Comparison of ENCODE assay signal across 18 cellular contexts in genomic region chr3:126415661-126416591, GRCh38. TPM values are rescaled to one million over a fixed set of nuclear protein-coding genes. Genes with fewer than 3 reads are reported as not detected.
DNase-seq lines count a peak whose midpoint lies in the region; ATAC-seq and TF ChIP-seq lines count a peak whose summit lies in the region.
"Had no signal": no experiment of that assay in that cellular context is flagged by ENCODE, and none has a peak within 500 bp of the region (broad histone marks: within the 10 kb centered on the region; RNA-seq: fewer than 3 reads in every experiment).

No MANE protein-coding gene starts in this region.

- H3K4me1 ChIP-seq in sigmoid colon: peaks cover 0 to 7% (median 3%) of the 10 kb centered on the region in 4 donors

- DNase-seq in DMS79 (lab: John Stamatoyannopoulos, UW): peak; percentile 3
- peak; percentile 12 for DNase-seq in DMS79 treated with DMSO at 0.1 percent for 48 hours (lab: John Stamatoyannopoulos, UW)
- peak; percentile 40 for DNase-seq in left lobe of liver (ENCODE audit: low spot score)
- DNase-seq in sigmoid colon: peak; percentile 56
- no peak for DNase-seq in NCI-H2171 treated with DMSO at 0.1 percent for 48 hours (lab: John Stamatoyannopoulos, UW)
- no peak for DNase-seq in HT-29 (ENCODE audit: low spot score)
- DNase-seq: GDM1, GM23248, KBM-7, MV-4-11, NCI-H1417, NCI-H2029 treated with DMSO at 0.1 percent for 48 hours, NCI-H510A treated with DMSO at 0.1 percent for 48 hours, NCI-H82, SHP77, SK-N-SH had no signal

- H3K9me3 ChIP-seq in sigmoid colon: no peaks in the 10 kb centered on the region
- H3K9me3 ChIP-seq: SK-N-SH had no signal

- no peaks in the 10 kb centered on the region for H3K36me3 ChIP-seq in sigmoid colon

- H3K27me3 ChIP-seq in sigmoid colon: peaks cover 8 to 59% (median 39%) of the 10 kb centered on the region in 3 donors

- WGBS in sigmoid colon, 2 donors: 43 to 57% methylated on average over 61 of the region's 61 CpGs

- H3K27ac ChIP-seq in sigmoid colon: no peak overlapping the region
- H3K27ac ChIP-seq: GM23248 had no signal

- no peak for ATAC-seq in left lobe of liver
- no peak for ATAC-seq in HG02588 (IDR thresholded peaks at IDR 0.05; ENCODE audit: unreplicated experiment)
- ATAC-seq: GM12878 had no signal

- no peak overlapping the region for H3K4me3 ChIP-seq in sigmoid colon
- H3K4me3 ChIP-seq: GM12878, GM23248 had no signal

- TF ChIP-seq EP300 in sigmoid colon (IDR thresholded peaks at IDR 0.05): no peak

- no peak for TF ChIP-seq POLR2A in sigmoid colon (IDR thresholded peaks at IDR 0.05)

- TF ChIP-seq CTCF in sigmoid colon (IDR thresholded peaks at IDR 0.05): no peak

- intact Hi-C loops in sigmoid colon (cut with DNase I): no loop called here

RNA-seq across cellular contexts. Expression of gene CFAP100, which starts 21.2 kb away (rescaled TPM):
- not detected for total RNA-seq in left lobe of liver
- not detected for total RNA-seq in sigmoid colon
- not detected for polyA plus RNA-seq in sigmoid colon
- total RNA-seq in HT-29 (2014; rRNA removed; shearing (Covaris generic)): 0.64 and 2.3 TPM in 2 replicates
- total RNA-seq: GM12878, GM23248 had no signal
- polyA plus RNA-seq: GM23248, SK-N-SH had no signal

RNA-seq across cellular contexts. Expression of gene KLF15, which starts 58.7 kb away (rescaled TPM):
- total RNA-seq in left lobe of liver (105 TPM), sigmoid colon (10 to 100 TPM; 21.9 to 50.2 (median 35.2) TPM)
- 1 to 10 TPM in 2 of 3 donors, under 1 TPM in 1; 0.69 to 5.4 (median 4.2) TPM for polyA plus RNA-seq in sigmoid colon
- total RNA-seq in HT-29 (2014; rRNA removed; shearing (Covaris generic)): 8.2 and 12.8 TPM in 2 replicates
- polyA plus RNA-seq: GM12878 had no signal

RNA-seq across cellular contexts. Expression of gene ZXDC, which starts 59.8 kb away (rescaled TPM):
- total RNA-seq in left lobe of liver (21.5 TPM), sigmoid colon (10 to 100 TPM; 26.4 to 33.8 (median 28.9) TPM)
- 10 to 100 TPM in 1 of 3 donors, 1 to 10 TPM in 2; 5.5 to 14.4 (median 6.0) TPM for polyA plus RNA-seq in sigmoid colon
- total RNA-seq in HT-29 (2014; rRNA removed; shearing (Covaris generic)): 41.2 and 42.2 TPM in 2 replicates

Comparison
In these comparisons a context has a peak if more than half of its experiments do, and no peak if none do; other contexts are left out.
1. DNase-seq: peak in DMS79 (single experiment), DMS79 treated with DMSO at 0.1 percent for 48 hours (single experiment), left lobe of liver (single experiment) and sigmoid colon (single experiment); none in NCI-H2171 treated with DMSO at 0.1 percent for 48 hours (single experiment) and HT-29 (single experiment).